Comparison of ENCODE assay signal across 23 cellular contexts in the genomic region with DNA sequence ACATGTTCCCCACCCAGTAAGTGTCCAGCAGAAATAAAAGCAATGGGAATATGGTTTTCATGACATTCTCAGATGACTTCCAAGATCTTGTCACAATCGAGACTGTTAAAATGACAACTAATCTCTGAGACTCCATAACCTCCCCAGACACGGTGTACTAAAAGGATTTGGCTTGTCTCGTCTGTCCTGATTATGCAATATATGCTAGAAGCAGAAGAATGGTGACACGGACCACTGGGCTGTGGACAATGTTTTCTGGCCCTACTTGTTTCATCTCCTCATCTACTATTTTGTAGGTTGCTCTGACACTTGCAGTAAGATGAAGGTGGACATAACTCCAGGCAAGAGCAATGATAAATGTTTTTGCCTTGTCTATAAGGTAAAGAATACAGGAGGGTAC. TPM values are rescaled to one million over a fixed set of nuclear protein-coding genes. Genes with fewer than 3 reads are reported as not detected.
DNase-seq lines count a peak whose midpoint lies in the region; ATAC-seq, FAIRE-seq and TF ChIP-seq lines count a peak whose summit lies in the region.
"Had no signal": no experiment of that assay in that cellular context is flagged by ENCODE, and none has a peak within 500 bp of the region (broad histone marks: within the 10 kb centered on the region; RNA-seq: fewer than 3 reads in every experiment).

No MANE protein-coding gene starts in this region.

- H3K4me1 ChIP-seq in HepG2 (ENCODE audit: insufficient read depth, low read length) (no peaks in the 10 kb centered on the region), right lobe of liver (no peaks in the 10 kb centered on the region), H1 (replicated peaks in 1 of 4; ENCODE audit: control insufficient read depth in 3 of 4, insufficient read depth in 4 of 4, low read length in 3 of 4) (peaks cover 9 to 27% (median 21%) of the 10 kb centered on the region in 4 experiments; a peak in 6 of 7 replicates), psoas muscle (no peaks in the 10 kb centered on the region), osteoblast (ENCODE audit: insufficient read depth, low read length) (peaks cover 6% of the 10 kb centered on the region)
- H3K4me1 ChIP-seq: BLaER1 treated with 17β-estradiol and CSF1 and Interleukin-3, amounts not matched to agents 10 nM and 100 nM had no signal

- H3K27ac ChIP-seq in HepG2 (ENCODE audit: extremely low read length, insufficient read depth, low read length) = no peak overlapping the region
- no peak overlapping the region for H3K27ac ChIP-seq in right lobe of liver
- H3K27ac ChIP-seq in H1 (ENCODE audit: low read depth, low read length) = peak overlapping the region; percentile 28; the same call in 1 of the 2 replicates
- H3K27ac ChIP-seq in psoas muscle = no peak overlapping the region
- no peak overlapping the region for H3K27ac ChIP-seq in osteoblast (ENCODE audit: low read depth, low read length)
- H3K27ac ChIP-seq: BLaER1 treated with 17β-estradiol and CSF1 and Interleukin-3, amounts not matched to agents 10 nM and 100 nM; GM23248; HL-60 had no signal

- TF ChIP-seq RAD21 in HepG2 (CRISPR knock-in tag; IDR thresholded peaks at IDR 0.05) = no peak
- TF ChIP-seq RAD21 in H1 (IDR thresholded peaks at IDR 0.05 in 1 of 2, conservative IDR thresholded peaks at IDR 0.05 in 1 of 2; ENCODE audit: low read depth in 2 of 2, low read length in 2 of 2) = no peak

- H3K14ac ChIP-seq in H1 (ENCODE audit: insufficient read length) = no peak overlapping the region

- H2AFZ ChIP-seq in HepG2 (ENCODE audit: low read length) = no peak overlapping the region
- no peak overlapping the region for H2AFZ ChIP-seq in H1 (ENCODE audit: low read length)
- H2AFZ ChIP-seq in osteoblast (ENCODE audit: low read length) = no peak overlapping the region
- H2AFZ ChIP-seq: GM23248 had no signal

- H3K9me3 ChIP-seq in HepG2 (ENCODE audit: low read length) (no peaks in the 10 kb centered on the region), right lobe of liver (no peaks in the 10 kb centered on the region), H1 (ENCODE audit: insufficient read depth in 2 of 2, low read depth in 1 of 2, low read length in 1 of 2) (no peaks in the 10 kb centered on the region), psoas muscle (no peaks in the 10 kb centered on the region), osteoblast (ENCODE audit: low read depth, low read length) (no peaks in the 10 kb centered on the region)
- H3K9me3 ChIP-seq: BLaER1 treated with 17β-estradiol and CSF1 and Interleukin-3, amounts not matched to agents 10 nM and 100 nM had no signal

- H3K56ac ChIP-seq in H1 (replicated peaks; ENCODE audit: insufficient read length, low read depth, low read length) = no peak overlapping the region

- peaks cover 2% of the 10 kb centered on the region; the same call in 1 of the 2 replicates for H3K23me2 ChIP-seq in H1 (ENCODE audit: low read depth, low read length)

- no peak for FAIRE-seq in HepG2 (lab: Jason Lieb, UNC)
- peak; percentile 42 for FAIRE-seq in H1 (lab: Jason Lieb, UNC)
- FAIRE-seq: GM12878, GM19239 had no signal

- H4K20me1 ChIP-seq in HepG2 (ENCODE audit: insufficient read depth, low read length) (no peaks in the 10 kb centered on the region), H1 (replicated peaks in 1 of 2; ENCODE audit: control insufficient read depth in 1 of 2, insufficient read depth in 2 of 2, low read length in 2 of 2) (no peaks in the 10 kb centered on the region), osteoblast (ENCODE audit: insufficient read depth, low read length) (peaks cover 30% of the 10 kb centered on the region)

- CTCF ChIA-PET in HepG2 (lab: Yijun Ruan, JAX; ENCODE audit: low intra/inter-chr PET ratio, low total read pairs) (no interaction called here), H1 (lab: Charles Lee; ENCODE audit: partially characterized antibody) (no interaction called here)

- H3K9ac ChIP-seq in HepG2 (ENCODE audit: insufficient read depth, low read depth, low read length) = no peak overlapping the region
- H3K9ac ChIP-seq in H1 (replicated peaks in 1 of 4; ENCODE audit: extremely low read depth in 1 of 4, low read depth in 3 of 4, low read length in 3 of 4) = no peak overlapping the region
- H3K9ac ChIP-seq: BLaER1 treated with 17β-estradiol and CSF1 and Interleukin-3, amounts not matched to agents 10 nM and 100 nM; GM23248 had no signal

- no peak overlapping the region for H3K23ac ChIP-seq in H1 (ENCODE audit: insufficient read length)

- H3K36me3 ChIP-seq in HepG2 (replicated peaks in 1 of 2; ENCODE audit: control insufficient read depth in 1 of 2, insufficient read depth in 2 of 2, low read length in 2 of 2) (no peaks in the 10 kb centered on the region), right lobe of liver (no peaks in the 10 kb centered on the region), H1 (ENCODE audit: control insufficient read depth in 2 of 4, insufficient read depth in 4 of 4, low read length in 3 of 4) (no peaks in the 10 kb centered on the region), psoas muscle (ENCODE audit: insufficient read depth in 1 of 2, low read depth in 1 of 2) (no peaks in the 10 kb centered on the region), osteoblast (ENCODE audit: insufficient read depth, low read length) (peaks cover 3% of the 10 kb centered on the region)
- H3K36me3 ChIP-seq: BLaER1 treated with 17β-estradiol and CSF1 and Interleukin-3, amounts not matched to agents 10 nM and 100 nM had no signal

- no peak for TF ChIP-seq POLR2A in HepG2 (IDR thresholded peaks at IDR 0.05; ENCODE audit: insufficient read depth in 1 of 2, low read depth in 2 of 2, low read length in 2 of 2)
- no peak for TF ChIP-seq POLR2A in right lobe of liver (IDR thresholded peaks at IDR 0.05)
- TF ChIP-seq POLR2A in H1 (IDR thresholded peaks at IDR 0.05; ENCODE audit: control extremely low read depth in 1 of 2, low read depth in 2 of 2, low read length in 2 of 2) = no peak

- WGBS in HepG2 (ENCODE audit: low lambda C conversion rate) = 5% methylated on average over 4 of the region's 4 CpGs
- 43% methylated on average over 4 of the region's 4 CpGs for WGBS in right lobe of liver (ENCODE audit: insufficient coverage, low coverage, low lambda C conversion rate, missing lambda C conversion rate)
- WGBS in H1 (ENCODE audit: extremely low coverage in 1 of 2, insufficient coverage in 1 of 2, insufficient read length in 1 of 2, insufficient replicate concordance in 2 of 2, low coverage in 1 of 2, low lambda C conversion rate in 2 of 2, missing lambda C conversion rate in 1 of 2), 2 experiments = 90% methylated on average over 4 of the region's 4 CpGs; no CpG with 5 or more reads in 1 of the 2 experiments
- 26 to 48% (median 33%) methylated on average over 4 of the region's 4 CpGs for WGBS in psoas muscle, 3 donors

- TF ChIP-seq CTCF in HepG2 (CRISPR knock-in tag; IDR thresholded peaks at IDR 0.05) (no peak), right lobe of liver (IDR thresholded peaks at IDR 0.05) (no peak), H1 (IDR thresholded peaks at IDR 0.05; ENCODE audit: control extremely low read depth in 1 of 3, insufficient read depth in 1 of 3, low read depth in 1 of 3, low read length in 3 of 3) (no peak), psoas muscle (IDR thresholded peaks at IDR 0.05) (no peak), osteoblast (IDR thresholded peaks at IDR 0.05; ENCODE audit: extremely low read depth, low read depth, low read length) (no peak)

- ATAC-seq in HepG2 (no peak), right lobe of liver (no peak), psoas muscle (peak in 3 of 4 donors; percentile 48 to 74 (median 59)), HG03432 (IDR thresholded peaks at IDR 0.05; ENCODE audit: unreplicated experiment) (no peak)
- ATAC-seq: GM12878 had no signal

- peak overlapping the region; percentile 1 for H3K4ac ChIP-seq in H1 (replicated peaks; ENCODE audit: insufficient read length, low read depth, low read length)

- peak overlapping the region; percentile 91 for H2BK12ac ChIP-seq in H1 (ENCODE audit: low read depth, low read length)

- intact Hi-C loops in HepG2 (cut with micrococcal nuclease; ENCODE audit: unreplicated experiment) (no loop called here), right lobe of liver (cut with DNase I) (no loop called here), psoas muscle (cut with DNase I) (no loop called here)

- H2BK15ac ChIP-seq in H1 (ENCODE audit: low read length) = no peak overlapping the region

- peak overlapping the region; percentile 87 for H2AK5ac ChIP-seq in H1 (ENCODE audit: low read depth, low read length)

- peak overlapping the region; percentile 44; the same call in 1 of the 2 replicates for H3K18ac ChIP-seq in H1 (ENCODE audit: extremely low read depth, low read length)

- H3K27me3 ChIP-seq in HepG2 (ENCODE audit: control insufficient read depth in 1 of 2, insufficient read depth in 2 of 2, low read length in 2 of 2) = no peaks in the 10 kb centered on the region
- no peaks in the 10 kb centered on the region for H3K27me3 ChIP-seq in right lobe of liver
- H3K27me3 ChIP-seq in H1 (replicated peaks in 1 of 4; ENCODE audit: control insufficient read depth in 3 of 4, extremely low read depth in 1 of 4, insufficient read depth in 3 of 4, low read length in 3 of 4) = no peaks in the 10 kb centered on the region; a peak in 1 of 7 replicates
- no peaks in the 10 kb centered on the region for H3K27me3 ChIP-seq in psoas muscle (ENCODE audit: insufficient read depth in 3 of 3, low read length in 2 of 3)
- no peaks in the 10 kb centered on the region for H3K27me3 ChIP-seq in osteoblast (ENCODE audit: insufficient read depth, low read length)
- H3K27me3 ChIP-seq: BLaER1 treated with 17β-estradiol and CSF1 and Interleukin-3, amounts not matched to agents 10 nM and 100 nM had no signal

- no peak overlapping the region for H4K8ac ChIP-seq in H1 (ENCODE audit: extremely low read depth, insufficient read depth, low read length)

- H4K5ac ChIP-seq in H1 (ENCODE audit: insufficient read length, low read depth, low read length) = no peak overlapping the region

- H3K79me2 ChIP-seq in HepG2 (ENCODE audit: insufficient read depth, low read length) (no peaks in the 10 kb centered on the region), H1 (ENCODE audit: control insufficient read depth in 1 of 2, insufficient read depth in 2 of 2, low read length in 2 of 2) (peaks cover 0 to 36% of the 10 kb centered on the region in 2 experiments; a peak in 2 of 4 replicates), osteoblast (ENCODE audit: insufficient read depth, low read length) (peaks cover 73% of the 10 kb centered on the region)

- TF ChIP-seq EP300 in HepG2 (IDR thresholded peaks at IDR 0.05; ENCODE audit: low read depth in 2 of 2, low read length in 2 of 2) = no peak
- no peak for TF ChIP-seq EP300 in HepG2 (CRISPR knock-in tag; IDR thresholded peaks at IDR 0.05; ENCODE audit: borderline replicate concordance)
- no peak for TF ChIP-seq EP300 in H1 (IDR thresholded peaks at IDR 0.05; ENCODE audit: borderline replicate concordance in 1 of 2, low read depth in 2 of 2, low read length in 2 of 2)

- H2BK20ac ChIP-seq in H1 (ENCODE audit: low read length) = peak overlapping the region; percentile 88

- peak overlapping the region; percentile 88 for H4K91ac ChIP-seq in H1 (replicated peaks; ENCODE audit: insufficient read length, low read length)

- no peak for DNase-seq in HepG2 (ENCODE audit: low spot score)
- no peak for DNase-seq in right lobe of liver
- no peak for DNase-seq in H1 (ENCODE audit: low read depth in 1 of 2, low spot score in 2 of 2)
- no peak for DNase-seq in psoas muscle
- DNase-seq in cerebellar nuclear complex (lab: John Stamatoyannopoulos, UW) = no peak
- DNase-seq in osteoblast (ENCODE audit: insufficient read length, low spot score, missing footprints) = no peak
- DNase-seq: CD4-positive, CD25-positive, alpha-beta regulatory T cell; CD8-positive, alpha-beta memory T cell; COR-L47; DMS 273 treated with DMSO at 0.1 percent for 48 hours; DMS53; DND-41; EL; GM23248; H9; KG1 had no signal

- in situ Hi-C loops in HepG2 (cut with HindIII; ENCODE audit: extremely low pct_ligation_motif_present, low pct_unique_long_range_greater_than_20kb) = no loop called here

- peak overlapping the region; percentile 65 for H2BK120ac ChIP-seq in H1 (replicated peaks; ENCODE audit: low read depth, low read length)

- BruUV-seq in HepG2 (replicated peaks; lab: Mats Ljungman, UMichigan) = no TSS peak

- POLR2A ChIA-PET in HepG2 (lab: Yijun Ruan, JAX) (no interaction called here), H1 (lab: Charles Lee; ENCODE audit: partially characterized antibody) (interaction anchor here (1.3 kb wide), 1 partner anchor 16 kb away, joined by 4 read pairs; no protein-coding TSS in a partner anchor)

- no peak overlapping the region for H3K4me2 ChIP-seq in HepG2 (ENCODE audit: low read depth, low read length)
- no peak overlapping the region for H3K4me2 ChIP-seq in H1 (ENCODE audit: insufficient read depth in 1 of 2, low read depth in 2 of 2, low read length in 2 of 2)
- no peak overlapping the region for H3K4me2 ChIP-seq in osteoblast (ENCODE audit: insufficient read depth, low read length)
- H3K4me2 ChIP-seq: BLaER1 treated with 17β-estradiol and CSF1 and Interleukin-3, amounts not matched to agents 10 nM and 100 nM had no signal

- no peak overlapping the region for H3K4me3 ChIP-seq in HepG2 (replicated peaks in 1 of 3; ENCODE audit: insufficient read depth in 1 of 3, low read depth in 2 of 3, low read length in 3 of 3)
- no peak overlapping the region for H3K4me3 ChIP-seq in right lobe of liver
- H3K4me3 ChIP-seq in H1 (ENCODE audit: extremely low read depth in 1 of 4, insufficient read depth in 2 of 4, low read depth in 3 of 4, low read length in 4 of 4) = no peak overlapping the region
- no peak overlapping the region for H3K4me3 ChIP-seq in psoas muscle
- H3K4me3 ChIP-seq in osteoblast (ENCODE audit: insufficient read depth, low read length) = no peak overlapping the region
- H3K4me3 ChIP-seq: BLaER1 treated with 17β-estradiol and CSF1 and Interleukin-3, amounts not matched to agents 10 nM and 100 nM; GM12878; GM23248 had no signal

- H3K79me1 ChIP-seq in H1 (ENCODE audit: low read depth, low read length) = no peaks in the 10 kb centered on the region; the same call in 1 of the 2 replicates

- no peak overlapping the region for H2BK5ac ChIP-seq in H1 (ENCODE audit: low read depth, low read length)

RNA-seq across cellular contexts. Expression of a gene that starts 56.6 kb away (rescaled TPM):
- total RNA-seq in HepG2 (2016; rRNA removed; fragmentation: Illumina TruSeq; extraction: Trizol) (not detected in 2 replicates), right lobe of liver (under 1 TPM; 0.22 to 0.80 (median 0.36) TPM), psoas muscle (100 to 1,000 TPM in 2 of 4 donors, 10 to 100 TPM in 2; 44.1 to 168 (median 92.9) TPM), osteoblast (51.3 and 53.9 TPM in 2 replicates)
- total RNA-seq in HepG2 (2016; cell fraction: cytosol; rRNA removed; fragmentation: Illumina TruSeq; extraction: Trizol; ENCODE audit: low read depth) = not detected in 2 replicates
- total RNA-seq in HepG2 (2016; cell fraction: insoluble cytoplasmic fraction; rRNA removed; fragmentation: Illumina TruSeq; extraction: Trizol) = not detected in 2 replicates
- total RNA-seq in HepG2 (2016; cell fraction: membrane; rRNA removed; fragmentation: Illumina TruSeq; extraction: Trizol) = not detected in 2 replicates
- total RNA-seq in HepG2 (2016; cell fraction: nucleus; rRNA removed; fragmentation: Illumina TruSeq; extraction: Trizol) = not detected in 2 replicates
- polyA plus RNA-seq in HepG2 (2011; rRNA removed) (not detected in 2 replicates), H1 (2011; rRNA removed) (11.3 and 16.0 TPM in 2 replicates), psoas muscle (1 to 10 TPM; 1.3 to 3.4 (median 1.3) TPM)
- not detected in 2 replicates for polyA plus RNA-seq in HepG2 (2011; cell fraction: cytosol; rRNA removed)
- not detected in 2 replicates for polyA plus RNA-seq in HepG2 (2011; cell fraction: nucleus; rRNA removed)
- not detected in 2 replicates for polyA plus RNA-seq in HepG2 (2012)
- polyA plus RNA-seq in HepG2 (2016; cell fraction: cytosol; fragmentation: Illumina TruSeq; extraction: Trizol; ENCODE audit: low read depth) = not detected in 2 replicates
- polyA plus RNA-seq in HepG2 (2016; cell fraction: insoluble cytoplasmic fraction; fragmentation: Illumina TruSeq; extraction: Trizol; ENCODE audit: low read depth) = not detected in 2 replicates
- polyA plus RNA-seq in HepG2 (2016; cell fraction: membrane; fragmentation: Illumina TruSeq; extraction: Trizol; ENCODE audit: low read depth) = not detected in 2 replicates
- polyA plus RNA-seq in HepG2 (2016; cell fraction: nucleus; fragmentation: Illumina TruSeq; extraction: Trizol; ENCODE audit: insufficient read depth, low read depth) = not detected in 2 replicates
- polyA minus RNA-seq in HepG2 (2011; rRNA and poly(A)+ RNA removed; ENCODE audit: low replicate concordance) = 4.4 TPM in 1 of 2 replicates, not detected in the other
- not detected in 2 replicates for polyA minus RNA-seq in HepG2 (2011; cell fraction: cytosol; rRNA and poly(A)+ RNA removed)
- not detected in 2 replicates for polyA minus RNA-seq in HepG2 (2011; cell fraction: nucleus; rRNA and poly(A)+ RNA removed)
- 26.8 and 28.1 TPM in 2 replicates for total RNA-seq in H1 (2021; fragmentation: NEBNext Ultra II Directional; extraction: Animal tissue kit (Norgen Biotek cat#: 25700))
- polyA plus RNA-seq in H1 (2011; cell fraction: cytosol; rRNA removed) = 15.0 TPM
- polyA plus RNA-seq in H1 (2011; cell fraction: nucleus; rRNA removed) = 24.5 TPM
- 13.5 to 21.7 TPM (median 16.4 TPM) in 4 replicates for polyA plus RNA-seq in H1 (2012, experiment 1 of 2)
- polyA plus RNA-seq in H1 (2012, experiment 2 of 2) = 0.97 TPM
- polyA plus RNA-seq in H1 (2013, experiment 1 of 2) = 3.9 TPM
- polyA plus RNA-seq in H1 (2013, experiment 2 of 2) = 3.4 TPM
- polyA minus RNA-seq in H1 (2011; rRNA and poly(A)+ RNA removed) = 100 and 146 TPM in 2 replicates
- 19.4 TPM for polyA minus RNA-seq in H1 (2011; cell fraction: cytosol; rRNA and poly(A)+ RNA removed)
- polyA minus RNA-seq in H1 (2011; cell fraction: nucleus; rRNA and poly(A)+ RNA removed) = 85.0 TPM
- total RNA-seq: B cell; CD4-positive, CD25-positive, alpha-beta regulatory T cell had no signal
- polyA plus RNA-seq: CD4-positive, CD25-positive, alpha-beta regulatory T cell; CD8-positive, alpha-beta memory T cell; IgD-negative memory B cell had no signal

Comparison
In these comparisons a context has a peak if more than half of its experiments do, and no peak if none do; other contexts are left out.
1. ATAC-seq: peak in psoas muscle (3 of 4); none in HepG2 (single experiment), right lobe of liver (0 of 4) and HG03432 (single experiment).
2. RNA of a gene that starts 56.6 kb away (total RNA-seq): 44.1 to 168 TPM in psoas muscle, 51.3 to 53.9 TPM in osteoblast and 26.8 to 28.1 TPM in H1; 0.22 to 0.80 TPM in right lobe of liver and not detected in HepG2; every median in the first group is over 10 times any median in the second.